1 cellular context compared by ENCODE assay signal in genomic region chr6:95815389-95816056, GRCh38.
TF ChIP-seq lines count a peak whose summit lies in the region.

No MANE protein-coding gene starts in this region.

TF ChIP-seq in HepG2, 621 proteins besides CTCF, POLR2A, EP300 and RAD21 (continued from another document and continues in another):
- TF ChIP-seq ZNF652 (CRISPR knock-in tag; IDR thresholded peaks at IDR 0.05; ENCODE audit: borderline replicate concordance, low read depth), result peak; percentile 90
- peak; percentile 98 for TF ChIP-seq HDAC2 (CRISPR knock-in tag; IDR thresholded peaks at IDR 0.05)
- peak; percentile 94 for TF ChIP-seq TRIM24 (CRISPR knock-in tag; IDR thresholded peaks at IDR 0.05)
- TF ChIP-seq ZNF784 (CRISPR knock-in tag; IDR thresholded peaks at IDR 0.05; ENCODE audit: borderline replicate concordance), result no peak
- peak; percentile 100 for TF ChIP-seq POGZ (CRISPR knock-in tag; IDR thresholded peaks at IDR 0.05)
- peak; percentile 22; the same call in 1 of the 2 replicates for TF ChIP-seq ZNF7 (CRISPR knock-in tag; IDR thresholded peaks at IDR 0.05)
- peak; percentile 93 for TF ChIP-seq BCL6 (CRISPR knock-in tag; IDR thresholded peaks at IDR 0.05)
- TF ChIP-seq LCORL (IDR thresholded peaks at IDR 0.05), result peak; percentile 88
- TF ChIP-seq LCORL (CRISPR knock-in tag; IDR thresholded peaks at IDR 0.05), result peak; percentile 89
- peak; percentile 82 for TF ChIP-seq KLF11 (CRISPR knock-in tag; IDR thresholded peaks at IDR 0.05)
- peak; percentile 84; the same call in 1 of the 2 replicates for TF ChIP-seq TBX3 (IDR thresholded peaks at IDR 0.05; ENCODE audit: borderline replicate concordance)
- TF ChIP-seq NKX3-1 (CRISPR knock-in tag; IDR thresholded peaks at IDR 0.05), result peak; percentile 77; the same call in 1 of the 2 replicates
- TF ChIP-seq ETS1 (CRISPR knock-in tag; IDR thresholded peaks at IDR 0.05), result no peak
- peak; percentile 100 for TF ChIP-seq PAXIP1 (CRISPR knock-in tag; conservative IDR thresholded peaks at IDR 0.05)
- peak; percentile 97 for TF ChIP-seq ZKSCAN8 (CRISPR knock-in tag; IDR thresholded peaks at IDR 0.05; ENCODE audit: borderline replicate concordance)
- peak; percentile 91 for TF ChIP-seq MEF2D (CRISPR knock-in tag; IDR thresholded peaks at IDR 0.05)
- TF ChIP-seq NR2C2 (CRISPR knock-in tag; IDR thresholded peaks at IDR 0.05; ENCODE audit: borderline replicate concordance), result peak; percentile 88
- 0 out of 2 replicates have a peak, but pooled peaks have one; percentile 73 for TF ChIP-seq ZNF724P (CRISPR knock-in tag; IDR thresholded peaks at IDR 0.05; ENCODE audit: borderline replicate concordance)
- TF ChIP-seq ZNF512 (CRISPR knock-in tag; IDR thresholded peaks at IDR 0.05), result 0 out of 2 replicates have a peak, but pooled peaks have one; percentile 27
- TF ChIP-seq HNF1B (CRISPR knock-in tag; IDR thresholded peaks at IDR 0.05), result no peak; the same call in none of the 2 replicates
- peak; percentile 70; the same call in 1 of the 2 replicates for TF ChIP-seq ZSCAN31 (CRISPR knock-in tag; IDR thresholded peaks at IDR 0.05; ENCODE audit: low read depth)
- TF ChIP-seq ZSCAN5A (CRISPR knock-in tag; IDR thresholded peaks at IDR 0.05; ENCODE audit: borderline replicate concordance), result peak; percentile 98; the same call in 1 of the 2 replicates
- TF ChIP-seq NFE2L2 (IDR thresholded peaks at IDR 0.05; ENCODE audit: low read length), result no peak
- TF ChIP-seq ZNF143 (CRISPR knock-in tag; IDR thresholded peaks at IDR 0.05), result no peak
- peak; percentile 87 for TF ChIP-seq HMG20B (CRISPR knock-in tag; conservative IDR thresholded peaks at IDR 0.05)
- peak; percentile 97 for TF ChIP-seq CBX5 (CRISPR knock-in tag; IDR thresholded peaks at IDR 0.05; ENCODE audit: borderline replicate concordance)
- no peak for TF ChIP-seq ZFP62 (CRISPR knock-in tag; IDR thresholded peaks at IDR 0.05)
- no peak for TF ChIP-seq RBAK (CRISPR knock-in tag; IDR thresholded peaks at IDR 0.05)
- TF ChIP-seq SMC3 (IDR thresholded peaks at IDR 0.05; ENCODE audit: low read length), result peak; percentile 65; the same call in 1 of the 2 replicates
- TF ChIP-seq ZBTB46 (CRISPR knock-in tag; IDR thresholded peaks at IDR 0.05; ENCODE audit: borderline replicate concordance), result peak; percentile 100
- peak; percentile 88; the same call in 1 of the 2 replicates for TF ChIP-seq TSC22D2 (CRISPR knock-in tag; IDR thresholded peaks at IDR 0.05; ENCODE audit: borderline replicate concordance)
- TF ChIP-seq RCOR2 (CRISPR knock-in tag; IDR thresholded peaks at IDR 0.05), result peak; percentile 97
- no peak; the same call in 1 of the 2 replicates for TF ChIP-seq PBX2 (CRISPR knock-in tag; IDR thresholded peaks at IDR 0.05)
- peak; percentile 80; the same call in 1 of the 2 replicates for TF ChIP-seq MEIS2 (CRISPR knock-in tag; IDR thresholded peaks at IDR 0.05)
- TF ChIP-seq SMYD3 (CRISPR knock-in tag; IDR thresholded peaks at IDR 0.05), result peak; percentile 91
- peak; percentile 88 for TF ChIP-seq SOX13 (IDR thresholded peaks at IDR 0.05)
- TF ChIP-seq SOX13 (CRISPR knock-in tag; conservative IDR thresholded peaks at IDR 0.05 in 1 of 2, IDR thresholded peaks at IDR 0.05 in 1 of 2), result peak in 1 of 2 experiments; percentile 98; a peak in 2 of 4 replicates
- peak; percentile 97 for TF ChIP-seq THRA (CRISPR knock-in tag; IDR thresholded peaks at IDR 0.05; ENCODE audit: borderline replicate concordance)
- peak; percentile 75 for TF ChIP-seq ARNT2 (CRISPR knock-in tag; IDR thresholded peaks at IDR 0.05; ENCODE audit: low read depth)
- TF ChIP-seq CREM (IDR thresholded peaks at IDR 0.05), result peak; percentile 93
- no peak for TF ChIP-seq CREM (CRISPR knock-in tag; IDR thresholded peaks at IDR 0.05)
- no peak for TF ChIP-seq RFX5 (IDR thresholded peaks at IDR 0.05; ENCODE audit: low read depth, low read length)
- no peak for TF ChIP-seq HNRNPUL1 (IDR thresholded peaks at IDR 0.05; ENCODE audit: low read depth, low read length)
- TF ChIP-seq BHLHE40 (IDR thresholded peaks at IDR 0.05; ENCODE audit: low read length), result 0 out of 2 replicates have a peak, but pooled peaks have one; percentile 41
- no peak for TF ChIP-seq GTF2F1 (IDR thresholded peaks at IDR 0.05; ENCODE audit: low read length)
- no peak for TF ChIP-seq AGO2 (optimal IDR thresholded peaks at IDR 0.05; ENCODE audit: low read depth, low read length)
- peak; percentile 97 for TF ChIP-seq NR2F2 (IDR thresholded peaks at IDR 0.05; ENCODE audit: borderline replicate concordance, low read depth)
- TF ChIP-seq ZNF430 (CRISPR knock-in tag; IDR thresholded peaks at IDR 0.05), result peak; percentile 86
- TF ChIP-seq ZNF749 (CRISPR knock-in tag; IDR thresholded peaks at IDR 0.05; ENCODE audit: borderline replicate concordance), result peak; percentile 45; the same call in 1 of the 2 replicates
- TF ChIP-seq MXD3 (CRISPR knock-in tag; IDR thresholded peaks at IDR 0.05), result peak; percentile 32; the same call in 1 of the 2 replicates
- peak; percentile 84; the same call in 1 of the 2 replicates for TF ChIP-seq ARID2 (CRISPR knock-in tag; IDR thresholded peaks at IDR 0.05; ENCODE audit: borderline replicate concordance)
- 0 out of 2 replicates have a peak, but pooled peaks have one; percentile 62 for TF ChIP-seq ZFP36L2 (CRISPR knock-in tag; IDR thresholded peaks at IDR 0.05)
